In the genomic region with DNA sequence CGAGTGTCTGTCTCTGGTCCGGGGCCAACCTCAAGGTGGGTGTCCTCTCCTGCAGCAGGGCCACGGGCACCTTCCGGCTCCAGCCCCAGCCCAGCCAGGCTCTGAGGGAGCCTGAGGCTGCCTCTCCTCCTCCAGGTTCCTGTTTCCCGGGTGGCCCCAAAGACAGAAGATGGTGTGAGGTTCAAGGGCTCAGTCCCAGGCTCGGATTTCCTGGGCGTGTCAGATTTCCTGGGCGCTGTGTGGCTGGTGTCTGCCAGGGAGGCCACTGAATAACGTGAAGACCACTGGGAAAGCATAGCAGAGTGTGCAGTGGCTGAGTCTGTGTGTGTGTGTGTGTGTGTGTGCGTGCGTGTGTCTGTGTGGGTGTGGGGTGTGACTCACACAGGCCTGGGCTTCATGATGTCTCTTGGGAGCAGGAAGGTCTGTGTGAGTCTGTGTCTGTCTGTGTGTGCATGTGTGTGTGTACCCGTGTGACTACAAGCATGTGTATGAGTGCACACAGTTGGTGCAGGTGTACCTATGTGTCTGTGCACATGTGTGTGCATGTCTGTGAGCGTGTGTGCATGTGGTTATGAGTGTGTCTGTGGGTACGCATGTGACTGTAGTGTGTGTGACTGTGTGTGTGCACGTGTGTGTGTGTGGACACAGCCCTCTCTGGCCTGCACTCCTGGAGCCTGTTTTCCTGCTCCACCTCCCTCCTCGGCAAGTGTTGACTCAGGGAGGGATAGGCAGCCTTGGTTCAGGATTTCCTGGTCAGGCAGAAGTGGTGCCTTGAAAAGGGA, we compare ENCODE assay signal across 8 cellular contexts. TPM values are rescaled to one million over a fixed set of nuclear protein-coding genes. Genes with fewer than 3 reads are reported as not detected.
DNase-seq lines count a peak whose midpoint lies in the region; ATAC-seq and TF ChIP-seq lines count a peak whose summit lies in the region.

No MANE protein-coding gene starts in this region.

- TF ChIP-seq CTCF in H9 (conservative IDR thresholded peaks at IDR 0.05) (no peak), neural crest cell (conservative IDR thresholded peaks at IDR 0.05) (no peak)

- no peak overlapping the region for H3K4me2 ChIP-seq in H9 (ENCODE audit: insufficient read depth, insufficient read length, low read length)

- H4K5ac ChIP-seq in H9 (ENCODE audit: insufficient read length, low read depth, low read length) = no peak overlapping the region

- H2AFZ ChIP-seq in H9 (ENCODE audit: low read length) = no peak overlapping the region

- H3K9me3 ChIP-seq in H9 (ENCODE audit: control insufficient read depth, low read depth, low read length) = no peaks in the 10 kb centered on the region

- no peak overlapping the region for H2BK20ac ChIP-seq in H9 (ENCODE audit: low read depth, low read length, poor library complexity, severe bottlenecking)

- H3K4me1 ChIP-seq in H9 (ENCODE audit: insufficient read depth, low read length) = no peaks in the 10 kb centered on the region

- H3K27ac Mint-ChIP-seq in H9 (no peak overlapping the region; a peak in 1 of 7 replicates), neural crest cell (ENCODE audit: unreplicated experiment) (peak overlapping the region; percentile 72)

- H3K79me2 ChIP-seq in H9 (ENCODE audit: insufficient read depth, low read length) = no peaks in the 10 kb centered on the region

- H4K8ac ChIP-seq in H9 (replicated peaks; ENCODE audit: insufficient read length, low read depth, low read length) = no peak overlapping the region

- H3K23ac ChIP-seq in H9 (ENCODE audit: insufficient read length, low read depth, low read length) = no peak overlapping the region

- H3K9me3 Mint-ChIP-seq in H9 = no peaks in the 10 kb centered on the region; a peak in 1 of 5 replicates
- no peaks in the 10 kb centered on the region for H3K9me3 Mint-ChIP-seq in neural crest cell

- H3K36me3 Mint-ChIP-seq in H9 (ENCODE audit: insufficient read depth in 1 of 3, low read depth in 3 of 3) = no peaks in the 10 kb centered on the region
- no peaks in the 10 kb centered on the region for H3K36me3 Mint-ChIP-seq in neural crest cell (ENCODE audit: low read depth)

- H3T11ph ChIP-seq in H9 (ENCODE audit: low read length) = no peak overlapping the region

- no peak overlapping the region for H2AK5ac ChIP-seq in H9 (ENCODE audit: insufficient read length, low read length)

- H2BK120ac ChIP-seq in H9 (ENCODE audit: low read depth, low read length, poor library complexity, severe bottlenecking) = no peak overlapping the region

- no peak for DNase-seq in H9
- DNase-seq in RPMI7951 (ENCODE audit: low read depth) = peak; percentile 75
- DNase-seq in dermis microvascular lymphatic vessel endothelial cell (ENCODE audit: low read depth in 2 of 2) = peak; percentile 5 to 19
- DNase-seq in neural crest cell (ENCODE audit: low read depth, low spot score) = no peak
- no peak for DNase-seq in NCI-H748 treated with DMSO at 0.1 percent for 48 hours (lab: John Stamatoyannopoulos, UW)
- no peak for DNase-seq in NCI-H2081 treated with DMSO at 0.1 percent for 48 hours (lab: John Stamatoyannopoulos, UW)

- H3K9ac ChIP-seq in H9 (ENCODE audit: extremely low read depth, insufficient read length, low read length) = no peak overlapping the region

- H3K27ac ChIP-seq in H9 (ENCODE audit: insufficient read length, low read depth, low read length) = no peak overlapping the region

- H3K4ac ChIP-seq in H9 (ENCODE audit: low read depth, low read length) = no peak overlapping the region

- H2BK15ac ChIP-seq in H9 (ENCODE audit: low read depth, low read length) = no peak overlapping the region

- H3K4me3 Mint-ChIP-seq in H9 = peak overlapping the region in 1 of 2 experiments; percentile 16; a peak in 1 of 5 replicates
- no peak overlapping the region for H3K4me3 Mint-ChIP-seq in neural crest cell

- no peak overlapping the region for H4K91ac ChIP-seq in H9 (ENCODE audit: insufficient read length, low read depth, low read length)

- H3K79me1 ChIP-seq in H9 (ENCODE audit: insufficient read depth, low read depth, low read length, poor library complexity, severe bottlenecking) = no peaks in the 10 kb centered on the region

- H3K23me2 ChIP-seq in H9 (ENCODE audit: insufficient read length, low read depth, low read length, poor library complexity, severe bottlenecking) = no peaks in the 10 kb centered on the region

- H2BK5ac ChIP-seq in H9 (ENCODE audit: insufficient read length, low read length) = no peak overlapping the region

- peak overlapping the region; percentile 9 for H3K18ac ChIP-seq in H9 (ENCODE audit: insufficient read length, low read depth, low read length)

- ATAC-seq in HG02798 (IDR thresholded peaks at IDR 0.05; ENCODE audit: poor library complexity, unreplicated experiment) (no peak), HG02759 (IDR thresholded peaks at IDR 0.05; ENCODE audit: unreplicated experiment) (no peak)

- peaks cover 1% of the 10 kb centered on the region; the same call in 1 of the 2 replicates for H3K27me3 Mint-ChIP-seq in H9 (ENCODE audit: low read depth)
- no peaks in the 10 kb centered on the region for H3K27me3 Mint-ChIP-seq in neural crest cell (ENCODE audit: low read depth)

- no peaks in the 10 kb centered on the region for H4K20me1 ChIP-seq in H9 (ENCODE audit: control insufficient read depth, insufficient read depth, insufficient read length)

- no peak overlapping the region for H3K56ac ChIP-seq in H9 (ENCODE audit: insufficient read length, low read depth, low read length)

- WGBS in H9 (ENCODE audit: extremely low coverage, insufficient read length, low lambda C conversion rate) = no CpG with 5 or more reads among the region's 16 CpGs

- H2BK12ac ChIP-seq in H9 (ENCODE audit: insufficient read length, low read depth, low read length) = no peak overlapping the region

- peaks cover 29 to 37% of the 10 kb centered on the region in 2 experiments for H3K4me1 Mint-ChIP-seq in H9
- H3K4me1 Mint-ChIP-seq in neural crest cell = peaks cover 12% of the 10 kb centered on the region

- H3K27me3 ChIP-seq in H9 (ENCODE audit: insufficient read depth, low read length) = no peaks in the 10 kb centered on the region

- peak overlapping the region; percentile 9; the same call in 1 of the 2 replicates for H3K14ac ChIP-seq in H9 (ENCODE audit: insufficient read depth, low read length)

RNA-seq across cellular contexts. Expression of a gene that starts 28.3 kb away (rescaled TPM):
- total RNA-seq in H9 (2021) (3.2 and 3.7 TPM in 2 replicates), dermis microvascular lymphatic vessel endothelial cell (0.13 TPM in 2 replicates), neural crest cell (1.5 and 1.7 TPM in 2 replicates)
- total RNA-seq in RPMI7951 (2014; rRNA removed; shearing (Covaris generic)) = under 0.01 TPM in 1 of 2 replicates, not detected in the other

RNA-seq across cellular contexts. Expression of a gene that starts 48.4 kb away (rescaled TPM):
- total RNA-seq in H9 (2021) (2.5 and 2.9 TPM in 2 replicates), dermis microvascular lymphatic vessel endothelial cell (not detected in 2 replicates), neural crest cell (0.96 and 1.4 TPM in 2 replicates)
- not detected in 2 replicates for total RNA-seq in RPMI7951 (2014; rRNA removed; shearing (Covaris generic))

Comparison
In these comparisons a context has a peak if more than half of its experiments do, and no peak if none do; other contexts are left out.
1. DNase-seq: peak in RPMI7951 (single experiment) and dermis microvascular lymphatic vessel endothelial cell (2 of 2); none in H9 (single experiment), neural crest cell (single experiment), NCI-H748 treated with DMSO at 0.1 percent for 48 hours (single experiment) and NCI-H2081 treated with DMSO at 0.1 percent for 48 hours (single experiment).